Comparison of ENCODE assay signal across 9 cellular contexts in genomic region chr17:42409467-42410351, GRCh38. TPM values are rescaled to one million over a fixed set of nuclear protein-coding genes. Genes with fewer than 3 reads are reported as not detected.
A peak's percentile ranks its signal among the peaks of the same experiment; 100 is the strongest.
DNase-seq lines count a peak whose midpoint lies in the region; ATAC-seq and TF ChIP-seq lines count a peak whose summit lies in the region.
"Had no signal": no experiment of that assay in that cellular context is flagged by ENCODE, and none has a peak within 500 bp of the region (broad histone marks: within the 10 kb centered on the region; RNA-seq: fewer than 3 reads in every experiment).

No MANE protein-coding gene starts in this region.

- H3K27me3 ChIP-seq in HCT116 (ENCODE audit: insufficient read depth, low read length) (no peaks in the 10 kb centered on the region), left ventricle myocardium inferior (ENCODE audit: low read depth) (no peaks in the 10 kb centered on the region), smooth muscle cell (ENCODE audit: low read depth) (no peaks in the 10 kb centered on the region)

- POLR2A ChIA-PET in HCT116 (lab: Charles Lee) = interaction anchor here (0.7 to 7.9 kb wide), 5 partner anchors 12 to 118 kb away, joined by 4 to 88 read pairs (median 6); partner anchors contain the start of genes CAVIN1 and STAT3

- WGBS in smooth muscle cell (ENCODE audit: low lambda C conversion rate) = 55% methylated on average over 8 of the region's 8 CpGs

- H3K9me2 ChIP-seq in HCT116 (ENCODE audit: insufficient read depth) = no peaks in the 10 kb centered on the region

- H3K27ac ChIP-seq in HCT116 (ENCODE audit: low read depth, low read length) (peak overlapping the region; percentile 75), left ventricle myocardium inferior (replicated peaks) (peak overlapping the region; percentile 100), smooth muscle cell (ENCODE audit: low read depth) (peak overlapping the region; percentile 78)

- intact Hi-C loops in HCT116 (cut with micrococcal nuclease) = loop anchor here (2.0 to 5.0 kb wide), 2 partner anchors 13 to 108 kb away; partner anchors contain the start of gene CAVIN1
- intact Hi-C loops in left ventricle myocardium inferior (cut with micrococcal nuclease) = loop anchor here (5.0 kb wide), 1 partner anchor 92 kb away; no protein-coding TSS in a partner anchor

- ATAC-seq in HCT116 = peak; percentile 76
- no peak for ATAC-seq in HG03442 (IDR thresholded peaks at IDR 0.05; ENCODE audit: unreplicated experiment)

- TF ChIP-seq CTCF in HCT116 (IDR thresholded peaks at IDR 0.05 in 2 of 3, conservative IDR thresholded peaks at IDR 0.05 in 1 of 3; ENCODE audit: borderline replicate concordance in 1 of 3, insufficient read depth in 1 of 3, low read depth in 2 of 3, low read length in 2 of 3) (no peak), left ventricle myocardium inferior (IDR thresholded peaks at IDR 0.05; ENCODE audit: borderline replicate concordance) (no peak), smooth muscle cell (IDR thresholded peaks at IDR 0.05; ENCODE audit: borderline replicate concordance, insufficient read depth, poor library complexity, severe bottlenecking) (no peak)

- no peak for TF ChIP-seq RAD21 in HCT116 (IDR thresholded peaks at IDR 0.05; ENCODE audit: low read depth)

- no TSS peak for BruUV-seq in HCT116 (replicated peaks; lab: Mats Ljungman, UMichigan)

- no peak overlapping the region for H2AFZ ChIP-seq in HCT116 (ENCODE audit: low read depth, low read length, poor library complexity, severe bottlenecking)
- no peak overlapping the region for H2AFZ ChIP-seq in smooth muscle cell (ENCODE audit: low read depth)

- peaks cover 4% of the 10 kb centered on the region for H3F3A ChIP-seq in smooth muscle cell (ENCODE audit: low read depth)

- TF ChIP-seq POLR2A in HCT116 (IDR thresholded peaks at IDR 0.05; ENCODE audit: borderline replicate concordance, extremely low read depth, insufficient read depth, insufficient read length) = no peak

- peaks cover 6% of the 10 kb centered on the region; the same call in 1 of the 2 replicates for H4K20me1 ChIP-seq in HCT116 (ENCODE audit: insufficient read depth)
- peaks cover 100% of the 10 kb centered on the region for H4K20me1 ChIP-seq in smooth muscle cell (ENCODE audit: low read depth)

- H3K9ac ChIP-seq in HCT116 (ENCODE audit: low read length) (peak overlapping the region; percentile 63), smooth muscle cell (ENCODE audit: low read depth) (peak overlapping the region; percentile 4)

- H3K9me3 ChIP-seq in HCT116 (ENCODE audit: control insufficient read depth in 1 of 2, insufficient read depth in 1 of 2, low read depth in 1 of 2, low read length in 2 of 2) (no peaks in the 10 kb centered on the region), left ventricle myocardium inferior (replicated peaks) (no peaks in the 10 kb centered on the region), smooth muscle cell (replicated peaks; ENCODE audit: low read depth) (no peaks in the 10 kb centered on the region)

- peaks cover 51 to 74% of the 10 kb centered on the region in 2 experiments for H3K4me1 ChIP-seq in HCT116 (ENCODE audit: control insufficient read depth in 1 of 2, insufficient read depth in 2 of 2, low read length in 2 of 2)
- peaks cover 100% of the 10 kb centered on the region for H3K4me1 ChIP-seq in left ventricle myocardium inferior
- peaks cover 22% of the 10 kb centered on the region for H3K4me1 ChIP-seq in smooth muscle cell (ENCODE audit: low read depth)

- H3K36me3 ChIP-seq in HCT116 (ENCODE audit: control insufficient read depth in 1 of 2, insufficient read depth in 2 of 2, low read length in 2 of 2) (peaks cover 0 to 12% of the 10 kb centered on the region in 2 experiments; a peak in 1 of 4 replicates), left ventricle myocardium inferior (peaks cover 8% of the 10 kb centered on the region), smooth muscle cell (ENCODE audit: low read depth) (no peaks in the 10 kb centered on the region)

- peak overlapping the region; percentile 88 for H3K4me2 ChIP-seq in HCT116 (ENCODE audit: low read length)
- peak overlapping the region; percentile 9 for H3K4me2 ChIP-seq in smooth muscle cell

- peak; percentile 69 for DNase-seq in HCT116 (ENCODE audit: low read depth, low spot score)
- peak; percentile 28 for DNase-seq in amniotic stem cell (lab: John Stamatoyannopoulos, UW)
- DNase-seq in left ventricle myocardium inferior = peak; percentile 67
- no peak for DNase-seq in smooth muscle cell (lab: John Stamatoyannopoulos, UW; ENCODE audit: unreplicated experiment)
- no peak for DNase-seq in SKM-1 treated with dmso at 0.1 percent for 144 hours (lab: John Stamatoyannopoulos, UW; ENCODE audit: unreplicated experiment)
- DNase-seq in SK-N-DZ (ENCODE audit: low spot score) = no peak
- DNase-seq in cerebellar nuclear complex (lab: John Stamatoyannopoulos, UW) = no peak
- DNase-seq: activated CD4-positive, alpha-beta T cell treated with anti-CD3 and anti-CD28 coated beads for 4 hours had no signal

- peak overlapping the region in 1 of 2 experiments; percentile 46; a peak in 3 of 4 replicates for H3K4me3 ChIP-seq in HCT116 (replicated peaks in 1 of 2; ENCODE audit: low read depth in 1 of 2, low read length in 2 of 2)
- H3K4me3 ChIP-seq in left ventricle myocardium inferior = peak overlapping the region; percentile 40
- H3K4me3 ChIP-seq in smooth muscle cell = no peak overlapping the region

- CTCF ChIA-PET in HCT116 (lab: Charles Lee) = interaction anchor here (1.3 to 2.1 kb wide), 5 partner anchors 13 to 187 kb away, joined by 3 to 16 read pairs (median 6); partner anchors contain the start of gene CAVIN1

- H3K79me2 ChIP-seq in HCT116 (ENCODE audit: insufficient read depth, low read length) (peaks cover 94% of the 10 kb centered on the region), smooth muscle cell (ENCODE audit: low read depth) (peaks cover 89% of the 10 kb centered on the region)

- RAD21 ChIA-PET in HCT116 (lab: Charles Lee; ENCODE audit: low non-redundant PET in 1 of 2, low total read pairs in 2 of 2, uncharacterized antibody in 2 of 2, unreplicated experiment in 2 of 2) = interaction anchor here (0.5 to 1.2 kb wide), 3 partner anchors 13 to 444 kb away, joined by 3 to 5 read pairs (median 3); partner anchors contain the start of gene CAVIN1 (in 1 of the 2)

TF ChIP-seq in HCT116, 20 proteins besides CTCF, POLR2A, EP300 and RAD21:
- TF ChIP-seq JUND (IDR thresholded peaks at IDR 0.05) (peak; percentile 72), SRF (IDR thresholded peaks at IDR 0.05; ENCODE audit: low read depth) (no peak), CBX3 (IDR thresholded peaks at IDR 0.05; ENCODE audit: low read depth) (peak; percentile 57; the same call in 1 of the 2 replicates), CEBPB (IDR thresholded peaks at IDR 0.05; ENCODE audit: low read depth) (peak; percentile 72; the same call in 1 of the 2 replicates), EZH2phosphoT487 (IDR thresholded peaks at IDR 0.05; ENCODE audit: borderline replicate concordance) (no peak), ZFX (IDR thresholded peaks at IDR 0.05) (no peak), EZH2 (IDR thresholded peaks at IDR 0.05) (no peak), FOSL1 (IDR thresholded peaks at IDR 0.05; ENCODE audit: low read depth) (no peak; the same call in 1 of the 2 replicates), SP1 (IDR thresholded peaks at IDR 0.05; ENCODE audit: low read depth) (peak; percentile 86), POLR2AphosphoS5 (IDR thresholded peaks at IDR 0.05; ENCODE audit: low read depth, low read length) (peak; percentile 47; the same call in 1 of the 2 replicates), ZBTB33 (IDR thresholded peaks at IDR 0.05; ENCODE audit: extremely low read depth, insufficient replicate concordance, low read length) (no peak), SIN3A (IDR thresholded peaks at IDR 0.05; ENCODE audit: low read depth) (no peak), YY1 (IDR thresholded peaks at IDR 0.05; ENCODE audit: extremely low read depth, insufficient replicate concordance, low read depth, low read length) (no peak)
TF ChIP-seq in HCT116: peak in this region for 5.

RNA-seq across cellular contexts. Expression of gene CAVIN1, which starts 13.3 kb away (rescaled TPM):
- total RNA-seq in HCT116 (2021; ENCODE audit: unreplicated experiment) = 79.7 TPM
- polyA plus RNA-seq in HCT116 (2012) = 52.0 and 53.3 TPM in 2 replicates
- 205 TPM for total RNA-seq in left ventricle myocardium inferior
- 116 and 117 TPM in 2 replicates for total RNA-seq in smooth muscle cell
- 237 and 255 TPM in 2 replicates for polyA plus RNA-seq in smooth muscle cell
- not detected in 2 replicates for polyA plus RNA-seq in SK-N-DZ (2014; cell fraction: cytosol; rRNA removed)
- not detected in 2 replicates for polyA plus RNA-seq in SK-N-DZ (2014; cell fraction: nucleus; rRNA removed)

RNA-seq across cellular contexts. Expression of gene STAT3, which starts 21.5 kb away (rescaled TPM):
- total RNA-seq in HCT116 (2021; ENCODE audit: unreplicated experiment) (61.0 TPM), left ventricle myocardium inferior (116 TPM), smooth muscle cell (85.6 and 97.7 TPM in 2 replicates)
- polyA plus RNA-seq in HCT116 (2012) = 38.0 and 39.4 TPM in 2 replicates
- polyA plus RNA-seq in smooth muscle cell = 87.7 and 112 TPM in 2 replicates
- 20.7 and 23.9 TPM in 2 replicates for polyA plus RNA-seq in SK-N-DZ (2014; cell fraction: cytosol; rRNA removed)
- polyA plus RNA-seq in SK-N-DZ (2014; cell fraction: nucleus; rRNA removed) = 17.7 and 20.4 TPM in 2 replicates

RNA-seq across cellular contexts. Expression of gene ATP6V0A1, which starts 49.0 kb away (rescaled TPM):
- total RNA-seq in HCT116 (2021; ENCODE audit: unreplicated experiment) (65.2 TPM), left ventricle myocardium inferior (25.6 TPM), smooth muscle cell (31.9 and 54.7 TPM in 2 replicates)
- 45.1 and 45.5 TPM in 2 replicates for polyA plus RNA-seq in HCT116 (2012)
- 27.3 and 34.0 TPM in 2 replicates for polyA plus RNA-seq in smooth muscle cell
- 26.9 and 27.5 TPM in 2 replicates for polyA plus RNA-seq in SK-N-DZ (2014; cell fraction: cytosol; rRNA removed)
- polyA plus RNA-seq in SK-N-DZ (2014; cell fraction: nucleus; rRNA removed) = 49.7 and 84.7 TPM in 2 replicates

Comparison
In these comparisons a context has a peak if more than half of its experiments do, and no peak if none do; other contexts are left out.
1. DNase-seq: peak in HCT116 (single experiment), amniotic stem cell (single experiment) and left ventricle myocardium inferior (single experiment); none in smooth muscle cell (single experiment), SKM-1 treated with dmso at 0.1 percent for 144 hours (single experiment), SK-N-DZ (single experiment) and cerebellar nuclear complex (0 of 2).
2. Peak in every context shown above with its lines, with median percentiles within 50 percentile points of each other: H3K27ac ChIP-seq.